1 cellular context compared by ENCODE assay signal in genomic region chr6:69722683-69723082, GRCh38.
TF ChIP-seq lines count a peak whose summit lies in the region.

No MANE protein-coding gene starts in this region.

TF ChIP-seq in K562, 482 proteins besides CTCF, POLR2A, EP300 and RAD21 (continued from another document):
- TF ChIP-seq CLOCK (CRISPR knock-in tag; IDR thresholded peaks at IDR 0.05; ENCODE audit: borderline replicate concordance) (no peak), ZNF507 (tag; conservative IDR thresholded peaks at IDR 0.05) (peak; percentile 90)
